2 cellular contexts compared by ENCODE assay signal in the genomic region with DNA sequence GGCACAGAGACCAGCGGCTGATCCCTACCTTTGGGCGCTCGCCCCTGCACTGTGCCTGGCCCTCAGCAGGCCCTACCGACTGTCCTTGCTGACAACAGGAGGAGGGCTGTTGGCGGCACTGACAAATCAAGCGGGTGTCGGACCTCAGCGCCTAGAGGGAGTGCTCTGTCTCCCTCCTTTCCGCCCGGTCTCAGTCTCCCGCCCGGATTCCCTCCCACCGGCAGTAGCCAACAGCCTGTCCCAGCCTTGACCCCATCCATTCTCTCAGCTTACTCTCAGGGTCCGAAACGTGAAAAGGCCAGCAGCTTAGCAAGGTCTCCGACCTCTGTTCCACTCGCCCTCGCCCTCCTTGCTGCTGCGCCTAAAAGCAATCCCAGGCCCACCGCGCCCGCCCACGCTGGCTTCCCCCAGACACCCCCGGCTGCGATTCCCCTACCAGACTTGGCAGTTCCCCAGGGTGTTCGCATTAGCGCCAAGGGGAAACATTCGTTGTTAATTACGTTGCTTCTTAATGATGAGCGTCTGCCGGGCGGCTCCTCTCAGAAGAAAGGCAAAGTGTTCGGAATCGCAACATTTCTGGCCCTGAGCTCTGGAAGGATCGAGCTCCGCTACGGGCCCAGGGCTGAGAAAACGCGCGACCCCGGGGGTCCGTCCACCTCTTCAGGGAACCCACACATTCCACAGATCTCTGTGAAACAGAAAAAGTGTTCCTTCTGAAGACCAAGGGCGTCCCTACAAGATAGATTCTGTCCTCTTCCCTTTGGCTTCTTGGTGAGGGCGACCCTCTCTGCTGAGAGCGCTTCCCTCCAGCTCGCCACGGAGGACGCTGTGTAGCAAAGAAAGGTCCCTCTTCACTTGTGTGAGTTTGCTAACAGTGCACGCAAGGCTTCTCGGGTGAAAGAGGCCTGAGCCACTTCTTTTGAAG.
TF ChIP-seq lines count a peak whose summit lies in the region.

No MANE protein-coding gene starts in this region.

TF ChIP-seq in SK-N-SH, 30 proteins besides CTCF, POLR2A, EP300 and RAD21 (continued from another document):
- no peak for TF ChIP-seq REST (IDR thresholded peaks at IDR 0.05; ENCODE audit: low read depth, low read length)
- no peak for TF ChIP-seq SMC3 (IDR thresholded peaks at IDR 0.05; ENCODE audit: low read depth, low read length)

TF ChIP-seq in SK-N-SH treated with all-trans-retinoic acid at 6 μM for 48 hours, 23 proteins besides CTCF, POLR2A, EP300 and RAD21 (continued from another document):
- TF ChIP-seq, protein P1, sequence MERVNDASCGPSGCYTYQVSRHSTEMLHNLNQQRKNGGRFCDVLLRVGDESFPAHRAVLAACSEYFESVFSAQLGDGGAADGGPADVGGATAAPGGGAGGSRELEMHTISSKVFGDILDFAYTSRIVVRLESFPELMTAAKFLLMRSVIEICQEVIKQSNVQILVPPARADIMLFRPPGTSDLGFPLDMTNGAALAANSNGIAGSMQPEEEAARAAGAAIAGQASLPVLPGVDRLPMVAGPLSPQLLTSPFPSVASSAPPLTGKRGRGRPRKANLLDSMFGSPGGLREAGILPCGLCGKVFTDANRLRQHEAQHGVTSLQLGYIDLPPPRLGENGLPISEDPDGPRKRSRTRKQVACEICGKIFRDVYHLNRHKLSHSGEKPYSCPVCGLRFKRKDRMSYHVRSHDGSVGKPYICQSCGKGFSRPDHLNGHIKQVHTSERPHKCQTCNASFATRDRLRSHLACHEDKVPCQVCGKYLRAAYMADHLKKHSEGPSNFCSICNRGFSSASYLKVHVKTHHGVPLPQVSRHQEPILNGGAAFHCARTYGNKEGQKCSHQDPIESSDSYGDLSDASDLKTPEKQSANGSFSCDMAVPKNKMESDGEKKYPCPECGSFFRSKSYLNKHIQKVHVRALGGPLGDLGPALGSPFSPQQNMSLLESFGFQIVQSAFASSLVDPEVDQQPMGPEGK (CRISPR knock-in tag; IDR thresholded peaks at IDR 0.05; ENCODE audit: borderline replicate concordance), result no peak
- TF ChIP-seq GLIS3 (CRISPR knock-in tag; IDR thresholded peaks at IDR 0.05) (no peak), TCF4 (CRISPR knock-in tag; IDR thresholded peaks at IDR 0.05; ENCODE audit: borderline replicate concordance) (no peak), ISL1 (CRISPR knock-in tag; IDR thresholded peaks at IDR 0.05) (no peak), ARNTL (CRISPR knock-in tag; IDR thresholded peaks at IDR 0.05; ENCODE audit: borderline replicate concordance, low read depth) (no peak), RARB (CRISPR knock-in tag; IDR thresholded peaks at IDR 0.05) (no peak)
